Comparison of ENCODE assay signal across 11 cellular contexts in the genomic region with DNA sequence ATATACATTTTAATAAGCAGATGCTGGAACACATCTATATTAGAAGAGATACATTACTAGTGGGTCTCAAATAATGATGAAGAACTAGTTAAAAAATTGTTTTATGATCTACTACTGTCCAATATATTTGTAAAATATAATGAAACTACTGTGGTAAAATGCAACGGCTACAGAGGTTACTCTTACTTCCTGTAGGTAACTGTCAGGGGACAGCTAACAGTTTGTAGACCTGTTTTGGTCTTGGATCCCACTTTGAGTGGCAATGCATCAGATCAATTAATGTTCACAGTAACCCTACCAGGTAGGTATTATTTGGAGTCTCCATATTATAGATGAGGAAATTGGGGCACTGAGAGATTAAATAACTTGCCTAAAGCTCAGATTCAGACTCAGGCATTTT. TPM values are rescaled to one million over a fixed set of nuclear protein-coding genes. Genes with fewer than 3 reads are reported as not detected.
DNase-seq lines count a peak whose midpoint lies in the region; ATAC-seq and TF ChIP-seq lines count a peak whose summit lies in the region.
"Had no signal": no experiment of that assay in that cellular context is flagged by ENCODE, and none has a peak within 500 bp of the region (broad histone marks: within the 10 kb centered on the region; RNA-seq: fewer than 3 reads in every experiment).

No MANE protein-coding gene starts in this region.

- no peak overlapping the region for H3K4me3 Mint-ChIP-seq in natural killer cell
- no peak overlapping the region for H3K4me3 Mint-ChIP-seq in activated CD4-positive, alpha-beta T cell treated with anti-CD3 and anti-CD28 coated beads for 36 hours
- H3K4me3 Mint-ChIP-seq: mesothelial cell of epicardium had no signal

- no peak for TF ChIP-seq CTCF in natural killer cell (IDR thresholded peaks at IDR 0.05)

- no peak for DNase-seq in natural killer cell
- no peak for DNase-seq in NCI-H526 (lab: John Stamatoyannopoulos, UW)
- DNase-seq in left colon: no peak
- no peak for DNase-seq in activated CD4-positive, alpha-beta T cell treated with anti-CD3 and anti-CD28 coated beads for 36 hours
- DNase-seq: activated effector memory CD4-positive, alpha-beta T cell treated with anti-CD3 and anti-CD28 coated beads, Interleukin-2, amount 50 U/mL, for 16 hours; NCI-H1930; WERI-Rb-1 had no signal

- H3K27me3 Mint-ChIP-seq in natural killer cell (ENCODE audit: low read depth in 2 of 2): no peaks in the 10 kb centered on the region
- no peaks in the 10 kb centered on the region for H3K27me3 Mint-ChIP-seq in activated CD4-positive, alpha-beta T cell treated with anti-CD3 and anti-CD28 coated beads for 36 hours

- POLR2A ChIA-PET in activated CD4-positive, alpha-beta T cell treated with anti-CD3 and anti-CD28 coated beads for 36 hours (lab: Charles Lee): interaction anchor here (0.6 kb wide), 1 partner anchor 602 kb away, joined by 3 read pairs; no protein-coding TSS in a partner anchor

- CTCF ChIA-PET in activated CD4-positive, alpha-beta T cell treated with anti-CD3 and anti-CD28 coated beads for 36 hours (lab: Charles Lee): interaction anchor here (1.4 to 1.7 kb wide), 2 partner anchors 8 to 15 kb away, joined by 3 to 4 read pairs; no protein-coding TSS in a partner anchor

- H3K27ac Mint-ChIP-seq in natural killer cell: peak overlapping the region; percentile 24 to 51
- H3K27ac Mint-ChIP-seq in activated CD4-positive, alpha-beta T cell treated with anti-CD3 and anti-CD28 coated beads for 36 hours: no peak overlapping the region
- H3K27ac Mint-ChIP-seq: mesothelial cell of epicardium had no signal

- no peaks in the 10 kb centered on the region for H3K36me3 Mint-ChIP-seq in natural killer cell
- no peaks in the 10 kb centered on the region for H3K36me3 Mint-ChIP-seq in activated CD4-positive, alpha-beta T cell treated with anti-CD3 and anti-CD28 coated beads for 36 hours (ENCODE audit: low read depth)
- H3K36me3 Mint-ChIP-seq: mesothelial cell of epicardium had no signal

- intact Hi-C loops in natural killer cell (cut with micrococcal nuclease): no loop called here
- intact Hi-C loops in left colon (cut with DNase I, micrococcal nuclease): no loop called here
- intact Hi-C loops in activated CD4-positive, alpha-beta T cell treated with anti-CD3 and anti-CD28 coated beads for 36 hours (cut with DNase I, micrococcal nuclease): no loop called here

- H3K9me3 Mint-ChIP-seq in natural killer cell: no peaks in the 10 kb centered on the region
- H3K9me3 Mint-ChIP-seq in activated CD4-positive, alpha-beta T cell treated with anti-CD3 and anti-CD28 coated beads for 36 hours (ENCODE audit: low read depth): no peaks in the 10 kb centered on the region
- H3K9me3 Mint-ChIP-seq: mesothelial cell of epicardium had no signal

- ATAC-seq in GM18909 (IDR thresholded peaks at IDR 0.05; ENCODE audit: poor library complexity, unreplicated experiment) (peak; percentile 84), GM21737 (IDR thresholded peaks at IDR 0.05; ENCODE audit: unreplicated experiment) (peak; percentile 90), HG03442 (IDR thresholded peaks at IDR 0.05; ENCODE audit: unreplicated experiment) (peak; percentile 79), natural killer cell (peak in 1 of 3 donors; percentile 45), left colon (no peak)
- ATAC-seq in activated CD4-positive, alpha-beta T cell treated with anti-CD3 and anti-CD28 coated beads for 36 hours: no peak

- peaks cover 14 to 20% of the 10 kb centered on the region in 2 donors for H3K4me1 Mint-ChIP-seq in natural killer cell
- peaks cover 9% of the 10 kb centered on the region for H3K4me1 Mint-ChIP-seq in activated CD4-positive, alpha-beta T cell treated with anti-CD3 and anti-CD28 coated beads for 36 hours

RNA-seq across cellular contexts. Expression of a gene that starts 26.7 kb away (rescaled TPM):
- total RNA-seq in natural killer cell: 10 to 100 TPM; 73.1 to 77.9 (median 76.0) TPM
- 10 to 100 TPM; 40.3 to 52.5 TPM for total RNA-seq in left colon
- 10 to 100 TPM; 31.8 to 33.2 TPM for total RNA-seq in activated CD4-positive, alpha-beta T cell treated with anti-CD3 and anti-CD28 coated beads for 36 hours

RNA-seq across cellular contexts. Expression of a gene that starts 57.3 kb away (rescaled TPM):
- total RNA-seq in natural killer cell (1,000 to 10,000 TPM; 1,209 to 1,942 (median 1,808) TPM), left colon (100 to 1,000 TPM; 184 to 199 TPM)
- total RNA-seq in activated CD4-positive, alpha-beta T cell treated with anti-CD3 and anti-CD28 coated beads for 36 hours: 10 to 100 TPM; 24.2 to 25.5 TPM

Comparison
In these comparisons a context has a peak if more than half of its experiments do, and no peak if none do; other contexts are left out.
1. ATAC-seq: peak in GM18909 (single experiment), GM21737 (single experiment) and HG03442 (single experiment); none in left colon (single experiment) and activated CD4-positive, alpha-beta T cell treated with anti-CD3 and anti-CD28 coated beads for 36 hours (single experiment).
2. RNA of a gene that starts 57.3 kb away (total RNA-seq): 1,209 to 1,942 TPM in natural killer cell and 184 to 199 TPM in left colon; 24.2 to 25.5 TPM in activated CD4-positive, alpha-beta T cell treated with anti-CD3 and anti-CD28 coated beads for 36 hours; every median in the first group is over 4 times any median in the second.